In the genomic region with DNA sequence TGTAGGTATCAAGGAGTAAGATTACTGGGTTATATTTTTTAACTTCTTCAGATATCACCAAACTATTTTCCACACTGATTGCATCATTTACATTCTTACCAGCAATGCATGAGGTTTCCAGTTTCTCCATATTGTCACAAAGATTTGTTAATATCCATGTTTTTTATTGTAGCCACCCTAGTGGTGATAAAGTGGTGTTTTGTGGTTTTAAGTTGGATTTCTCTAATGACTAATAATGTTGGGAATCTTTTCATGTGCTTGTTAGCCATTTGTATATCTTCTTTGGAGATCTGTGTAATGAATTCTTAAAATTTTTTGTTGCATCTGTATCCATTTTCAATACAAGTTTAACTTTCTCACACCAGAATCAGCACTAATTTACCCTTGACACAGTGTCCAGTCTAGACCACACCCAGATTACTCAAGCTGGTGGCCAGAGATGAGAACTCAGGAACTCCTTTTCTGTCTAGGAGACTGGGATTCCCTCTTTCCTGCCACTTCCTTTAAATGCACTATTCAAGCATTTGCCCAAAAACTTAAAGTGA, we compare ENCODE assay signal across 20 cellular contexts.
A peak's percentile ranks its signal among the peaks of the same experiment; 100 is the strongest.
DNase-seq lines count a peak whose midpoint lies in the region; FAIRE-seq and TF ChIP-seq lines count a peak whose summit lies in the region.
"Had no signal": no experiment of that assay in that cellular context is flagged by ENCODE, and none has a peak within 500 bp of the region (broad histone marks: within the 10 kb centered on the region; RNA-seq: fewer than 3 reads in every experiment).

No MANE protein-coding gene starts in this region.

- TF ChIP-seq CTCF in foreskin fibroblast (IDR thresholded peaks at IDR 0.05; ENCODE audit: low read depth, low read length) = no peak

- H3K4me3 ChIP-seq in foreskin fibroblast (ENCODE audit: low read depth in 1 of 2, low read length in 2 of 2) = no peak overlapping the region
- H3K4me3 ChIP-seq: psoas muscle had no signal

- no peak for TF ChIP-seq POLR2A in H54 (IDR thresholded peaks at IDR 0.05; ENCODE audit: low read depth, low read length)

- FAIRE-seq in H54 (lab: Jason Lieb, UNC) = peak; percentile 64
- FAIRE-seq: G401.6 had no signal

- no peak for DNase-seq in H54 (ENCODE audit: insufficient read length, low spot score)
- DNase-seq in amniotic epithelial cell (ENCODE audit: low read depth) = peak; percentile 93
- peak; percentile 19 to 42 for DNase-seq in foreskin fibroblast
- peak; percentile 53 for DNase-seq in stromal cell of bone marrow (ENCODE audit: low read depth)
- DNase-seq in activated effector memory CD4-positive, alpha-beta T cell treated with anti-CD3 and anti-CD28 coated beads, Interleukin-2, amount 50 U/mL, for 16 hours = no peak
- no peak for DNase-seq in NCI-H345 (lab: John Stamatoyannopoulos, UW)
- DNase-seq in activated naive CD4-positive, alpha-beta T cell treated with Interleukin-2 at 50 U/mL for 16 hours = no peak
- DNase-seq: activated CD4-positive, CD25-positive, alpha-beta regulatory T cell treated with anti-CD3 and anti-CD28 coated beads, Interleukin-2, amount 50 U/mL, for 72 hours; activated CD8-positive, alpha-beta memory T cell treated with anti-CD3 and anti-CD28 coated beads, Interleukin-2, amount 50 U/mL, for 48 hours; activated naive CD4-positive, alpha-beta T cell treated with anti-CD3 and anti-CD28 coated beads, Interleukin-2, amount 50 U/mL, for 16 hours; central memory CD4-positive, alpha-beta T cell; left colon; naive thymus-derived CD4-positive, alpha-beta T cell; NCI-H1930; NCI-H526 treated with DMSO at 0.1 percent for 48 hours; psoas muscle; RPMI8226; substantia nigra; T-helper 1 cell had no signal

Comparison
In these comparisons a context has a peak if more than half of its experiments do, and no peak if none do; other contexts are left out.
1. DNase-seq: peak in amniotic epithelial cell (single experiment), foreskin fibroblast (2 of 2) and stromal cell of bone marrow (single experiment); none in H54 (single experiment), activated effector memory CD4-positive, alpha-beta T cell treated with anti-CD3 and anti-CD28 coated beads, Interleukin-2, amount 50 U/mL, for 16 hours (single experiment), NCI-H345 (single experiment) and activated naive CD4-positive, alpha-beta T cell treated with Interleukin-2 at 50 U/mL for 16 hours (single experiment).